In the genomic region with DNA sequence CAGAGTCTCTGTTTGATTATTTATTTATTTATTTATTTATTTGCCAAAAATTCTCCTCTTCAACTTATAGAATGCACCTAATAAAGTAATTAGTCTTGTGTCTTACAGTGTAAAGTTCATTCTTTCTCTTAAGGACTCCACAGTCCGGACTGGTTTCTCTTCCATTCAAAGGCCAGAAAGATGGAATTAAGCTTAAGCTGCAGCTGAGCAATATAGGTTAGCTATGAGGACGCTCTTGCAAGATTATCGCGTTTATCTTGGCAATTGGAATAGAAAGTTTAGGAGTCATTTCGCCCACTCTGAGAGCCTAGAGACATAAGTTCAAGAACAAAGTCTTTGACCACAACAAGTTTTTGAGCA, we compare ENCODE assay signal across 16 cellular contexts. TPM values are rescaled to one million over a fixed set of nuclear protein-coding genes. Genes with fewer than 3 reads are reported as not detected.
A peak's percentile ranks its signal among the peaks of the same experiment; 100 is the strongest.
DNase-seq lines count a peak whose midpoint lies in the region; ATAC-seq, FAIRE-seq and TF ChIP-seq lines count a peak whose summit lies in the region.
"Had no signal": no experiment of that assay in that cellular context is flagged by ENCODE, and none has a peak within 500 bp of the region (broad histone marks: within the 10 kb centered on the region; RNA-seq: fewer than 3 reads in every experiment).

No MANE protein-coding gene starts in this region.

- H3K27ac ChIP-seq in C4-2B: no peak overlapping the region
- H3K27ac ChIP-seq: vagina had no signal

- peak; percentile 52 for TF ChIP-seq CTCF in C4-2B (conservative IDR thresholded peaks at IDR 0.05)
- peak; percentile 8 to 49 for TF ChIP-seq CTCF in brain (conservative IDR thresholded peaks at IDR 0.05)

- H3K27ac Mint-ChIP-seq in brain: peak overlapping the region in 3 of 5 experiments; percentile 23 to 83 (median 50)
- H3K27ac Mint-ChIP-seq: activated naive CD8-positive, alpha-beta T cell had no signal

- H3K27me3 Mint-ChIP-seq in brain: no peaks in the 10 kb centered on the region
- H3K27me3 Mint-ChIP-seq: activated CD4-positive, alpha-beta T cell treated with anti-CD3 and anti-CD28 coated beads, Interleukin-2, amount 10 ng/mL, durations not matched to agents 24 days and 14 days; activated naive CD8-positive, alpha-beta T cell had no signal

- H3K4me3 Mint-ChIP-seq in brain: no peak overlapping the region
- H3K4me3 Mint-ChIP-seq: activated CD4-positive, alpha-beta T cell treated with anti-CD3 and anti-CD28 coated beads, Interleukin-2, amount 10 ng/mL, durations not matched to agents 24 days and 14 days; activated naive CD8-positive, alpha-beta T cell had no signal

- H3K9me3 Mint-ChIP-seq in brain: no peaks in the 10 kb centered on the region

- peak; percentile 23 for ATAC-seq in GM19438 (IDR thresholded peaks at IDR 0.05; ENCODE audit: low read depth, unreplicated experiment)
- peak; percentile 25 for ATAC-seq in HG03066 (IDR thresholded peaks at IDR 0.05; ENCODE audit: low read depth, unreplicated experiment)

- DNase-seq in HTR-8/SVneo (ENCODE audit: insufficient read length, low spot score) (no peak), DMS53 (lab: John Stamatoyannopoulos, UW) (no peak), ureter (ENCODE audit: low spot score) (no peak), T1000 (lab: John Stamatoyannopoulos, UW) (no peak)

- peaks cover 78% of the 10 kb centered on the region for H3K4me1 Mint-ChIP-seq in brain

- H3K36me3 Mint-ChIP-seq in brain: peaks cover 27% of the 10 kb centered on the region
- H3K36me3 Mint-ChIP-seq: activated naive CD8-positive, alpha-beta T cell had no signal

- no peak for FAIRE-seq in HTR-8/SVneo (lab: Jason Lieb, UNC)

RNA-seq across cellular contexts. Expression of gene TAGLN3, which starts 15.0 kb away (rescaled TPM):
- polyA plus RNA-seq in brain (ENCODE audit: insufficient read depth, low read depth, low replicate concordance): 1,344 TPM
- not detected for total RNA-seq in ureter
- total RNA-seq: dermis microvascular lymphatic vessel endothelial cell, lung microvascular endothelial cell, Right ventricle myocardium superior had no signal
- polyA plus RNA-seq: BJ had no signal

RNA-seq across cellular contexts. Expression of gene TMPRSS7, which starts 20.8 kb away (rescaled TPM):
- polyA plus RNA-seq in brain (ENCODE audit: insufficient read depth, low read depth, low replicate concordance): not detected
- 0.21 TPM for total RNA-seq in ureter
- total RNA-seq: activated CD4-positive, alpha-beta T cell treated with anti-CD3 and anti-CD28 coated beads, Interleukin-2, amount 10 ng/mL, durations not matched to agents 24 days and 14 days; dermis microvascular lymphatic vessel endothelial cell; lung microvascular endothelial cell; right cardiac atrium; Right ventricle myocardium superior; vagina had no signal
- polyA plus RNA-seq: BJ, right cardiac atrium had no signal

RNA-seq across cellular contexts. Expression of gene ABHD10, which starts 34.9 kb away (rescaled TPM):
- 37.4 TPM for polyA plus RNA-seq in brain (ENCODE audit: insufficient read depth, low read depth, low replicate concordance)
- total RNA-seq in ureter: 28.2 TPM
